13 cellular contexts compared by ENCODE assay signal in genomic region chr1:193463518-193463917, GRCh38.
"Had no signal": no experiment of that assay in that cellular context is flagged by ENCODE, and none has a peak within 500 bp of the region (broad histone marks: within the 10 kb centered on the region; RNA-seq: fewer than 3 reads in every experiment).

No MANE protein-coding gene starts in this region.

- H3K27me3 ChIP-seq: ovary, upper lobe of right lung had no signal

- H3K9me3 Mint-ChIP-seq: activated naive CD4-positive, alpha-beta T cell treated with anti-CD3 and anti-CD28 coated beads, Interleukin-2, amount 10 ng/mL, durations not matched to agents 7 days and 5 days; nephron had no signal

- H3K27ac Mint-ChIP-seq: activated T-helper 2 cell treated with anti-CD3 and anti-CD28 coated beads, Interferon-gamma antibody, Interleukin-2, Interleukin-4, amounts not matched to agents 10 μg/mL and 5 μg/mL and 100 μg/mL, durations not matched to agents 14 hours and 24 hours and 36 hours; nephron; T-helper 1 cell treated with Interleukin-12 subunit alpha and Interleukin-12 subunit beta and Interleukin-4 antibody, amounts not matched to agents 30 μg/mL and 1 μg/mL, for 36 hours had no signal

- H3K9me3 ChIP-seq: ovary, SK-N-SH, upper lobe of right lung had no signal

- ATAC-seq: stimulated activated naive CD8-positive, alpha-beta T cell treated with anti-CD3 and anti-CD28 coated beads, Interleukin-15, Interleukin-2, amounts not matched to agents 100 U/mL and 50 U/mL, for 24 hours; upper lobe of right lung had no signal

- H3K36me3 ChIP-seq: ovary, upper lobe of right lung had no signal

- DNase-seq: activated CD8-positive, alpha-beta memory T cell treated with anti-CD3 and anti-CD28 coated beads, Interleukin-2, amount 50 U/mL, for 4 hours; activated naive CD4-positive, alpha-beta T cell treated with anti-CD3 and anti-CD28 coated beads, Interleukin-2, amount 10 ng/mL, durations not matched to agents 7 days and 5 days; caudate nucleus; erythroblast; ovary; SK-N-SH; stimulated activated CD4-positive, alpha-beta T cell treated with anti-CD3 and anti-CD28 coated beads, Interleukin-2, amount 100 ng/mL, for 48 hours; stimulated activated naive CD8-positive, alpha-beta T cell treated with anti-CD3 and anti-CD28 coated beads, Interleukin-15, Interleukin-2, amounts not matched to agents 100 U/mL and 50 U/mL, for 24 hours; upper lobe of right lung had no signal

- H3K4me3 ChIP-seq: coronary artery, ovary had no signal

- H3K27ac ChIP-seq: coronary artery, ovary, upper lobe of right lung had no signal

- H3K4me3 Mint-ChIP-seq: nephron had no signal

- H3K27me3 Mint-ChIP-seq: activated naive CD4-positive, alpha-beta T cell treated with anti-CD3 and anti-CD28 coated beads, Interleukin-2, amount 10 ng/mL, durations not matched to agents 7 days and 5 days had no signal

- H3K4me1 ChIP-seq: upper lobe of right lung had no signal
